Comparison of ENCODE assay signal across 12 cellular contexts in the genomic region with DNA sequence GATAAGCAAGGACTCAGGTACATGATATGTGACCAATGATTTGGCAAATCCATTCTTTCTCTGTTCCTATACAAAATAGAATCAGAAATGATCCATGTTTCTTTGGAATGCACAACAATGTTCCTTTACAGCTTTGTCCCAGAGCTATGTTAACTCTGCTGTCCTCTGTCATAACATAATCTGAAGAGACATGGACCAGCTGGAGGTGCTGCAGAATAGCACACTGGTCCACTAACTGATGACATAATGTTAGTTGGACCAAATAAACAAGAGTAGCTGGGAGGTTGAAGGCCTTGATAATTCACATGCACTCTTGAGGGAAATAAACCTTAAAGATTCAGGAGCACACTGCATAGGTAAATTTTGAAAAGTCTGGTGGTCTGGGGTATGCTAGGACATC.
"Had no signal": no experiment of that assay in that cellular context is flagged by ENCODE, and none has a peak within 500 bp of the region (broad histone marks: within the 10 kb centered on the region; RNA-seq: fewer than 3 reads in every experiment).

No MANE protein-coding gene starts in this region.

- H3K27ac ChIP-seq: adrenal gland, suprapubic skin, transverse colon, vagina, WERI-Rb-1 had no signal

- H3K36me3 ChIP-seq: adrenal gland, suprapubic skin, transverse colon, vagina, WERI-Rb-1 had no signal

- ATAC-seq: activated T-cell treated with anti-CD3 and anti-CD28 coated beads, Interleukin-2, amount 50 U/mL, for 72 hours; stimulated activated naive CD8-positive, alpha-beta T cell treated with anti-CD3 and anti-CD28 coated beads, Interleukin-15, Interleukin-2, amounts not matched to agents 100 U/mL and 50 U/mL, for 24 hours had no signal

- H3K4me1 ChIP-seq: adrenal gland, suprapubic skin, vagina had no signal

- H3K27me3 ChIP-seq: adrenal gland, suprapubic skin, transverse colon, vagina had no signal

- DNase-seq: activated CD4-positive, alpha-beta T cell treated with anti-CD3 and anti-CD28 coated beads, Interleukin-2, amount 50 U/mL, for 4 hours; activated gamma-delta T cell; activated T-cell treated with anti-CD3 and anti-CD28 coated beads, Interleukin-2, amount 50 U/mL, for 72 hours; adrenal gland; nephron progenitor cell; stimulated activated CD4-positive, alpha-beta T cell treated with anti-CD3 and anti-CD28 coated beads, Interleukin-2, amount 100 ng/mL, for 24 hours; stimulated activated naive CD8-positive, alpha-beta T cell treated with anti-CD3 and anti-CD28 coated beads, Interleukin-15, Interleukin-2, amounts not matched to agents 100 U/mL and 50 U/mL, for 24 hours; transverse colon; WERI-Rb-1 had no signal

- H3K4me3 ChIP-seq: adrenal gland, lung, suprapubic skin, transverse colon, vagina had no signal

- H3K9me3 ChIP-seq: adrenal gland, suprapubic skin, transverse colon, vagina had no signal
